ENCODE assay signal across 12 cellular contexts in the genomic region with DNA sequence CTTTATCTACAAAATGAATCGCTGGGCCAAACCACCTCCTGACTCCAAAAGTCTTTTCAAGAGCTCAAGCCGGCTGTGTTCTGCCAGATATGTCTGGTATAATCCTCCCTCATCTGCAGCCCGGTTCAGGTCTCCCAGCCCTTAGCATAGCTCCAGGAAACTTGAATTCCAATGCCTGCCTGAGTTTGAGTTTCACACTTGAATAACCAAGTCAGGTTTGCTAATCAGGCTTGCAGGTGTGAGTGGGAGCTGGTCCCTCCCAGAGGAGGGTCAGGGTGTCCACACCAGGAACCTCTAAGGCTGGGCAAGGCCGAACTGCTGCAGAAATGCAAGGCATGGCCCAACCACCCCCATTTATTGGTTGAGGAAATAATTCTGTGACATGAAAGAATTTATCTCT.
DNase-seq lines count a peak whose midpoint lies in the region; ATAC-seq and TF ChIP-seq lines count a peak whose summit lies in the region.
"Had no signal": no experiment of that assay in that cellular context is flagged by ENCODE, and none has a peak within 500 bp of the region (broad histone marks: within the 10 kb centered on the region; RNA-seq: fewer than 3 reads in every experiment).

No MANE protein-coding gene starts in this region.

- no peak for TF ChIP-seq POLR2A in uterus (IDR thresholded peaks at IDR 0.05)

- peaks cover 36% of the 10 kb centered on the region for H3K4me1 Mint-ChIP-seq in activated CD8-positive, alpha-beta memory T cell treated with anti-CD3 and anti-CD28 coated beads, Interleukin-2, amount 10 ng/mL, durations not matched to agents 7 days and 5 days

- intact Hi-C loops in uterus (cut with DNase I; ENCODE audit: low total_unique reads) = no loop called here

- ATAC-seq in activated CD8-positive, alpha-beta memory T cell treated with anti-CD3 and anti-CD28 coated beads, Interleukin-2, amount 10 ng/mL, durations not matched to agents 7 days and 5 days = no peak
- ATAC-seq in GM18520 (IDR thresholded peaks at IDR 0.05; ENCODE audit: unreplicated experiment) = no peak
- ATAC-seq: Panc1 had no signal

- H3K4me1 ChIP-seq in uterus = peaks cover 8 to 13% of the 10 kb centered on the region in 2 donors
- H3K4me1 ChIP-seq: A549 had no signal

- no peaks in the 10 kb centered on the region for H3K9me3 Mint-ChIP-seq in activated CD8-positive, alpha-beta memory T cell treated with anti-CD3 and anti-CD28 coated beads, Interleukin-2, amount 10 ng/mL, durations not matched to agents 7 days and 5 days (ENCODE audit: low read depth)

- CTCF ChIA-PET in activated CD8-positive, alpha-beta memory T cell treated with anti-CD3 and anti-CD28 coated beads, Interleukin-2, amount 10 ng/mL, durations not matched to agents 7 days and 5 days (lab: Charles Lee) = interaction anchor here (1.4 to 2.0 kb wide), 2 partner anchors 9 to 42 kb away, joined by 3 to 8 read pairs; no protein-coding TSS in a partner anchor

- H3K27ac Mint-ChIP-seq in activated CD8-positive, alpha-beta memory T cell treated with anti-CD3 and anti-CD28 coated beads, Interleukin-2, amount 10 ng/mL, durations not matched to agents 7 days and 5 days = no peak overlapping the region

- H3K9me3 ChIP-seq in uterus = no peaks in the 10 kb centered on the region
- H3K9me3 ChIP-seq: A549 had no signal

- H3K27ac ChIP-seq in coronary artery = peak overlapping the region; percentile 87 to 97
- H3K27ac ChIP-seq in uterus = peak overlapping the region; percentile 94 to 98
- H3K27ac ChIP-seq: A549 had no signal

- H3K27me3 ChIP-seq in uterus = no peaks in the 10 kb centered on the region

- no peak overlapping the region for H3K4me3 Mint-ChIP-seq in activated CD8-positive, alpha-beta memory T cell treated with anti-CD3 and anti-CD28 coated beads, Interleukin-2, amount 10 ng/mL, durations not matched to agents 7 days and 5 days

- H3K4me3 ChIP-seq in coronary artery = peak overlapping the region; percentile 13
- no peak overlapping the region for H3K4me3 ChIP-seq in uterus
- H3K4me3 ChIP-seq: A549 had no signal

- TF ChIP-seq CTCF in coronary artery (IDR thresholded peaks at IDR 0.05) (no peak), uterus (IDR thresholded peaks at IDR 0.05) (no peak)

- DNase-seq in activated CD8-positive, alpha-beta memory T cell treated with anti-CD3 and anti-CD28 coated beads for 24 hours = peak; percentile 49
- DNase-seq in activated CD8-positive, alpha-beta memory T cell treated with anti-CD3 and anti-CD28 coated beads, Interleukin-2, amount 10 ng/mL, durations not matched to agents 7 days and 5 days = no peak
- DNase-seq in coronary artery (ENCODE audit: low spot score) (peak; percentile 73), kidney tubule cell (ENCODE audit: low spot score) (peak; percentile 40), uterus (no peak), NCI-H510A (lab: John Stamatoyannopoulos, UW) (no peak), NCI-H1092 treated with DMSO at 0.1 percent for 48 hours (lab: John Stamatoyannopoulos, UW) (no peak)
- DNase-seq: NCI-H187 treated with DMSO at 0.1 percent for 48 hours, NCI-H524 treated with DMSO at 0.1 percent for 48 hours had no signal

- peaks cover 2% of the 10 kb centered on the region for H3K36me3 Mint-ChIP-seq in activated CD8-positive, alpha-beta memory T cell treated with anti-CD3 and anti-CD28 coated beads, Interleukin-2, amount 10 ng/mL, durations not matched to agents 7 days and 5 days

- H3K27me3 Mint-ChIP-seq in activated CD8-positive, alpha-beta memory T cell treated with anti-CD3 and anti-CD28 coated beads, Interleukin-2, amount 10 ng/mL, durations not matched to agents 7 days and 5 days = peaks cover 2% of the 10 kb centered on the region

- H3K36me3 ChIP-seq in uterus = no peaks in the 10 kb centered on the region

Comparison
In these comparisons a context has a peak if more than half of its experiments do, and no peak if none do; other contexts are left out.
1. DNase-seq: peak in activated CD8-positive, alpha-beta memory T cell treated with anti-CD3 and anti-CD28 coated beads for 24 hours (single experiment), coronary artery (single experiment) and kidney tubule cell (single experiment); none in activated CD8-positive, alpha-beta memory T cell treated with anti-CD3 and anti-CD28 coated beads, Interleukin-2, amount 10 ng/mL, durations not matched to agents 7 days and 5 days (single experiment), uterus (0 of 2), NCI-H510A (single experiment) and NCI-H1092 treated with DMSO at 0.1 percent for 48 hours (single experiment).